25 cellular contexts compared by ENCODE assay signal in genomic region chr11:2565447-2566222, GRCh38.
A peak's percentile ranks its signal among the peaks of the same experiment; 100 is the strongest.
DNase-seq lines count a peak whose midpoint lies in the region; ATAC-seq and TF ChIP-seq lines count a peak whose summit lies in the region.
"Had no signal": no experiment of that assay in that cellular context is flagged by ENCODE, and none has a peak within 500 bp of the region (broad histone marks: within the 10 kb centered on the region; RNA-seq: fewer than 3 reads in every experiment).

No MANE protein-coding gene starts in this region.

- H3K4me1 ChIP-seq in BE2C, result no peaks in the 10 kb centered on the region
- peaks cover 64 to 85% (median 76%) of the 10 kb centered on the region in 10 experiments for H3K4me1 ChIP-seq in BLaER1 treated with 17β-estradiol and CSF1 and Interleukin-3, amounts not matched to agents 10 nM and 100 nM
- no peaks in the 10 kb centered on the region for H3K4me1 ChIP-seq in osteoblast (ENCODE audit: insufficient read depth, low read length)

- no peak overlapping the region; a peak in 1 of 22 replicates for H3K9ac ChIP-seq in BLaER1 treated with 17β-estradiol and CSF1 and Interleukin-3, amounts not matched to agents 10 nM and 100 nM

- H3K27me3 ChIP-seq in BE2C (no peaks in the 10 kb centered on the region), osteoblast (ENCODE audit: insufficient read depth, low read length) (peaks cover 5% of the 10 kb centered on the region)
- H3K27me3 ChIP-seq in BLaER1 treated with 17β-estradiol and CSF1 and Interleukin-3, amounts not matched to agents 10 nM and 100 nM, result no peaks in the 10 kb centered on the region
- H3K27me3 ChIP-seq: MG63 had no signal

- no peak overlapping the region for H2AFZ ChIP-seq in osteoblast (ENCODE audit: low read length)

- H3K4me2 ChIP-seq in BLaER1 treated with 17β-estradiol and CSF1 and Interleukin-3, amounts not matched to agents 10 nM and 100 nM, result peak overlapping the region in 10 of 11 experiments; percentile 3 to 43 (median 32); a peak in 17 of 22 replicates
- no peak overlapping the region for H3K4me2 ChIP-seq in osteoblast (ENCODE audit: insufficient read depth, low read length)

- H3K9me3 Mint-ChIP-seq in activated CD4-positive, alpha-beta T cell treated with anti-CD3 and anti-CD28 coated beads, Interleukin-2, amount 10 ng/mL, durations not matched to agents 24 days and 14 days, result no peaks in the 10 kb centered on the region
- H3K9me3 Mint-ChIP-seq: central memory CD8-positive, alpha-beta T cell; nephron progenitor cell; T-helper 1 cell treated with Interleukin-12 subunit alpha and Interleukin-12 subunit beta and Interleukin-4 antibody, amounts not matched to agents 30 μg/mL and 1 μg/mL, for 36 hours had no signal

- H3K4me3 ChIP-seq in BE2C (ENCODE audit: low read depth, low read length), result no peak overlapping the region
- no peak overlapping the region for H3K4me3 ChIP-seq in BLaER1 treated with 17β-estradiol and CSF1 and Interleukin-3, amounts not matched to agents 10 nM and 100 nM
- no peak overlapping the region for H3K4me3 ChIP-seq in osteoblast (ENCODE audit: insufficient read depth, low read length)
- H3K4me3 ChIP-seq: lung, MG63 had no signal

- H3K27ac Mint-ChIP-seq in activated CD4-positive, alpha-beta T cell treated with anti-CD3 and anti-CD28 coated beads, Interleukin-2, amount 10 ng/mL, durations not matched to agents 24 days and 14 days, result no peak overlapping the region
- H3K27ac Mint-ChIP-seq: H9; T-helper 1 cell treated with Interleukin-12 subunit alpha and Interleukin-12 subunit beta and Interleukin-4 antibody, amounts not matched to agents 30 μg/mL and 1 μg/mL, for 36 hours had no signal

- TF ChIP-seq CTCF in BE2C (IDR thresholded peaks at IDR 0.05; ENCODE audit: low read depth, low read length) (no peak), osteoblast (IDR thresholded peaks at IDR 0.05; ENCODE audit: extremely low read depth, low read depth, low read length) (no peak)

- H4K20me1 ChIP-seq in BLaER1 treated with 17β-estradiol and CSF1 and Interleukin-3, amounts not matched to agents 10 nM and 100 nM, result peaks cover 0 to 14% (median 0%) of the 10 kb centered on the region in 11 experiments; a peak in 2 of 22 replicates
- no peaks in the 10 kb centered on the region for H4K20me1 ChIP-seq in osteoblast (ENCODE audit: insufficient read depth, low read length)

- H3K9me3 ChIP-seq in BE2C (no peaks in the 10 kb centered on the region), osteoblast (ENCODE audit: low read depth, low read length) (no peaks in the 10 kb centered on the region)
- H3K9me3 ChIP-seq in BLaER1 treated with 17β-estradiol and CSF1 and Interleukin-3, amounts not matched to agents 10 nM and 100 nM (replicated peaks in 1 of 11), result peaks cover 0 to 7% (median 0%) of the 10 kb centered on the region in 11 experiments; a peak in 5 of 22 replicates
- H3K9me3 ChIP-seq: MG63 had no signal

- intact Hi-C loops in left ventricle myocardium superior (cut with micrococcal nuclease), result no loop called here
- intact Hi-C loops in activated CD4-positive, alpha-beta T cell treated with anti-CD3 and anti-CD28 coated beads, Interleukin-2, amount 10 ng/mL, durations not matched to agents 24 days and 14 days (cut with micrococcal nuclease), result no loop called here

- no peaks in the 10 kb centered on the region for H3K27me3 Mint-ChIP-seq in activated CD4-positive, alpha-beta T cell treated with anti-CD3 and anti-CD28 coated beads, Interleukin-2, amount 10 ng/mL, durations not matched to agents 24 days and 14 days
- H3K27me3 Mint-ChIP-seq: central memory CD8-positive, alpha-beta T cell had no signal

- no peaks in the 10 kb centered on the region for H3K4me1 Mint-ChIP-seq in activated CD4-positive, alpha-beta T cell treated with anti-CD3 and anti-CD28 coated beads, Interleukin-2, amount 10 ng/mL, durations not matched to agents 24 days and 14 days
- H3K4me1 Mint-ChIP-seq: central memory CD8-positive, alpha-beta T cell had no signal

- H3K4me3 Mint-ChIP-seq in activated CD4-positive, alpha-beta T cell treated with anti-CD3 and anti-CD28 coated beads, Interleukin-2, amount 10 ng/mL, durations not matched to agents 24 days and 14 days, result no peak overlapping the region
- H3K4me3 Mint-ChIP-seq: central memory CD8-positive, alpha-beta T cell; H9; nephron progenitor cell; T-helper 1 cell treated with Interleukin-12 subunit alpha and Interleukin-12 subunit beta and Interleukin-4 antibody, amounts not matched to agents 30 μg/mL and 1 μg/mL, for 36 hours had no signal

- no peaks in the 10 kb centered on the region for H3K79me2 ChIP-seq in osteoblast (ENCODE audit: insufficient read depth, low read length)

- DNase-seq in BE2C (peak; percentile 0), left ventricle myocardium superior (peak; percentile 15), osteoblast (ENCODE audit: insufficient read length, low spot score, missing footprints) (peak; percentile 19)
- no peak for DNase-seq in activated CD4-positive, alpha-beta T cell treated with anti-CD3 and anti-CD28 coated beads, Interleukin-2, amount 10 ng/mL, durations not matched to agents 24 days and 14 days
- DNase-seq: activated CD4-positive, alpha-beta T cell treated with anti-CD3 and anti-CD28 coated beads, Interleukin-2, amount 50 U/mL, for 48 hours; H9; KG1; MG63; NCI-H1105 treated with DMSO at 0.1 percent for 48 hours; NCI-H1930; NCI-H2227 treated with DMSO at 0.1 percent for 48 hours; NCI-H526; nephron progenitor cell; NK-92 treated with Interleukin-12 subunit alpha and Interleukin-12 subunit beta, amount 100 ng/mL, for 24 hours; stimulated activated CD4-positive, alpha-beta T cell treated with anti-CD3 and anti-CD28 coated beads, Interleukin-4, amount 100 ng/mL, for 4 hours had no signal

- H3K36me3 Mint-ChIP-seq in activated CD4-positive, alpha-beta T cell treated with anti-CD3 and anti-CD28 coated beads, Interleukin-2, amount 10 ng/mL, durations not matched to agents 24 days and 14 days (ENCODE audit: low read depth), result no peaks in the 10 kb centered on the region

- ATAC-seq in left ventricle myocardium superior, result no peak
- ATAC-seq in HG02798 (IDR thresholded peaks at IDR 0.05; ENCODE audit: poor library complexity, unreplicated experiment), result no peak
- ATAC-seq in HG03520 (IDR thresholded peaks at IDR 0.05; ENCODE audit: unreplicated experiment), result no peak
- ATAC-seq: activated CD4-positive, CD25-positive, alpha-beta regulatory T cell treated with anti-CD3 and anti-CD28 coated beads, Interleukin-2, amount 50 U/mL, for 24 hours; SK-N-SH treated with all-trans-retinoic acid at 6 μM for 48 hours had no signal

- 0 out of 22 replicates have a peak overlapping the region, but pooled peaks of 1 of the 11 experiments have one; percentile 30 for H3K27ac ChIP-seq in BLaER1 treated with 17β-estradiol and CSF1 and Interleukin-3, amounts not matched to agents 10 nM and 100 nM
- no peak overlapping the region for H3K27ac ChIP-seq in osteoblast (ENCODE audit: low read depth, low read length)
- H3K27ac ChIP-seq: C4-2B, HL-60 had no signal

- H3K36me3 ChIP-seq in BE2C (no peaks in the 10 kb centered on the region), osteoblast (ENCODE audit: insufficient read depth, low read length) (no peaks in the 10 kb centered on the region)
- peaks cover 0 to 2% (median 0%) of the 10 kb centered on the region in 11 experiments; a peak in 1 of 22 replicates for H3K36me3 ChIP-seq in BLaER1 treated with 17β-estradiol and CSF1 and Interleukin-3, amounts not matched to agents 10 nM and 100 nM
- H3K36me3 ChIP-seq: MG63 had no signal
